Comparison of ENCODE assay signal across 8 cellular contexts in genomic region chr5:151123897-151124751, GRCh38. TPM values are rescaled to one million over a fixed set of nuclear protein-coding genes. Genes with fewer than 3 reads are reported as not detected.
DNase-seq lines count a peak whose midpoint lies in the region; ATAC-seq and TF ChIP-seq lines count a peak whose summit lies in the region.

No MANE protein-coding gene starts in this region.

- no peak overlapping the region for H3K9ac ChIP-seq in mammary epithelial cell (ENCODE audit: insufficient read depth, low read length)

- dilution Hi-C loops in mammary epithelial cell (cut with HindIII; ENCODE audit: low sequenced_read_pairs): no loop called here

- H3K9me3 Mint-ChIP-seq in MCF 10A (ENCODE audit: unreplicated experiment): no peaks in the 10 kb centered on the region

- no peak overlapping the region for H3K27ac ChIP-seq in mammary epithelial cell (ENCODE audit: insufficient read depth, low read depth, low read length)
- H3K27ac ChIP-seq in sigmoid colon: peak overlapping the region; percentile 43 to 67 (median 53)

- no peak overlapping the region for H2AFZ ChIP-seq in mammary epithelial cell (ENCODE audit: low read depth, low read length)

- no peak overlapping the region for H3K4me2 ChIP-seq in mammary epithelial cell (ENCODE audit: insufficient read depth, low read depth, low read length)

- POLR2A ChIA-PET in MCF 10A (lab: Yijun Ruan, JAX): no interaction called here

- DNase-seq in MCF 10A (ENCODE audit: unreplicated experiment) (peak; percentile 55), mammary epithelial cell (no peak), NCI-H345 treated with DMSO at 0.1 percent for 48 hours (lab: John Stamatoyannopoulos, UW; ENCODE audit: unreplicated experiment) (peak; percentile 80), brain pericyte (ENCODE audit: low read depth, low spot score) (peak; percentile 46), sigmoid colon (peak; percentile 82), GM03348 (ENCODE audit: low spot score) (no peak), NCI-H226 (no peak)

- H4K20me1 ChIP-seq in mammary epithelial cell (ENCODE audit: insufficient read depth, low read length): no peaks in the 10 kb centered on the region

- H3K27me3 ChIP-seq in mammary epithelial cell (ENCODE audit: insufficient read depth, low read length) (no peaks in the 10 kb centered on the region), sigmoid colon (no peaks in the 10 kb centered on the region)

- no peaks in the 10 kb centered on the region for H3K36me3 ChIP-seq in mammary epithelial cell (ENCODE audit: insufficient read depth, low read length)
- peaks cover 58 to 98% (median 68%) of the 10 kb centered on the region in 4 donors for H3K36me3 ChIP-seq in sigmoid colon

- TF ChIP-seq EP300 in sigmoid colon (IDR thresholded peaks at IDR 0.05): no peak

- TF ChIP-seq CTCF in MCF 10A (IDR thresholded peaks at IDR 0.05; ENCODE audit: unreplicated experiment) (no peak), mammary epithelial cell (conservative IDR thresholded peaks at IDR 0.05 in 1 of 2, IDR thresholded peaks at IDR 0.05 in 1 of 2; ENCODE audit: extremely low read depth in 1 of 2, insufficient read depth in 1 of 2, low read depth in 1 of 2, low read length in 2 of 2) (no peak), sigmoid colon (IDR thresholded peaks at IDR 0.05) (no peak)

- no peaks in the 10 kb centered on the region for H3K4me1 ChIP-seq in mammary epithelial cell (ENCODE audit: insufficient read depth, low read length)
- peaks cover 0 to 21% (median 16%) of the 10 kb centered on the region in 4 donors for H3K4me1 ChIP-seq in sigmoid colon

- CTCF ChIA-PET in MCF 10A (lab: Yijun Ruan, JAX): interaction anchor here (0.5 to 29.6 kb wide), 20 partner anchors 8 to 1391 kb away, joined by 3 to 1587 read pairs (median 22); partner anchors contain the start of gene TNIP1
- CTCF ChIA-PET in mammary epithelial cell (lab: Charles Lee; ENCODE audit: low non-redundant PET): interaction anchor here (2.4 kb wide), 1 partner anchor 192 kb away, joined by 13 read pairs; no protein-coding TSS in a partner anchor

- intact Hi-C loops in MCF 10A (cut with micrococcal nuclease): loop anchor here (10.0 kb wide), 3 partner anchors 401 to 621 kb away; no protein-coding TSS in a partner anchor
- intact Hi-C loops in mammary epithelial cell (cut with micrococcal nuclease): no loop called here
- intact Hi-C loops in sigmoid colon (cut with DNase I): loop anchor here (10.0 kb wide), 1 partner anchor 191 kb away; no protein-coding TSS in a partner anchor

- H3K4me3 Mint-ChIP-seq in MCF 10A (ENCODE audit: unreplicated experiment): no peak overlapping the region

- H3K4me3 ChIP-seq in mammary epithelial cell (replicated peaks in 1 of 3; ENCODE audit: insufficient read depth in 1 of 3, low read depth in 2 of 3, low read length in 3 of 3) (no peak overlapping the region), sigmoid colon (no peak overlapping the region)

- H3K27ac Mint-ChIP-seq in MCF 10A (ENCODE audit: low read depth, unreplicated experiment): no peak overlapping the region

- WGBS in mammary epithelial cell (ENCODE audit: low coverage, missing lambda C conversion rate): 74% methylated on average over 16 of the region's 17 CpGs
- 60 to 74% methylated on average over 17 of the region's 17 CpGs for WGBS in sigmoid colon, 2 donors

- TF ChIP-seq POLR2A in sigmoid colon (IDR thresholded peaks at IDR 0.05): no peak

- peak; percentile 87 for ATAC-seq in HG02852 (IDR thresholded peaks at IDR 0.05; ENCODE audit: unreplicated experiment)

- no peaks in the 10 kb centered on the region for H3K9me3 ChIP-seq in mammary epithelial cell (replicated peaks; ENCODE audit: insufficient read depth, low read length)
- no peaks in the 10 kb centered on the region for H3K9me3 ChIP-seq in sigmoid colon

- peaks cover 21% of the 10 kb centered on the region for H3K27me3 Mint-ChIP-seq in MCF 10A (ENCODE audit: insufficient read depth, unreplicated experiment)

- in situ Hi-C loops in mammary epithelial cell (cut with MboI; ENCODE audit: low sequenced_read_pairs in 2 of 2): loop anchor here in 1 of 2 donors (5.0 kb wide), 1 partner anchor 38 kb away; no protein-coding TSS in a partner anchor

- H3K4me1 Mint-ChIP-seq in MCF 10A (ENCODE audit: insufficient read depth, unreplicated experiment): peaks cover 12% of the 10 kb centered on the region

- H3K36me3 Mint-ChIP-seq in MCF 10A (ENCODE audit: insufficient read depth, unreplicated experiment): no peaks in the 10 kb centered on the region

- no peaks in the 10 kb centered on the region for H3K79me2 ChIP-seq in mammary epithelial cell (ENCODE audit: insufficient read depth, low read length)

- BruUV-seq in MCF 10A (replicated peaks; lab: Mats Ljungman, UMichigan) (no TSS peak), mammary epithelial cell (replicated peaks; lab: Mats Ljungman, UMichigan) (no TSS peak)

RNA-seq across cellular contexts. Expression of gene ANXA6, which starts 33.5 kb away (rescaled TPM):
- 2.6 TPM in 2 replicates for total RNA-seq in MCF 10A (2022)
- total RNA-seq in mammary epithelial cell: 10 to 100 TPM in 1 of 2 donors, 1 to 10 TPM in 1; 9.6 to 32.5 TPM
- polyA plus RNA-seq in mammary epithelial cell: 59.7 TPM
- 109 TPM for polyA minus RNA-seq in mammary epithelial cell
- total RNA-seq in sigmoid colon: 100 to 1,000 TPM; 233 to 333 (median 259) TPM
- polyA plus RNA-seq in sigmoid colon: 100 to 1,000 TPM in 1 of 3 donors, 10 to 100 TPM in 2; 22.9 to 121 (median 45.0) TPM

RNA-seq across cellular contexts. Expression of gene TNIP1, which starts 43.3 kb away (rescaled TPM):
- 246 and 342 TPM in 2 replicates for total RNA-seq in MCF 10A (2022)
- total RNA-seq in mammary epithelial cell: 100 to 1,000 TPM in 1 of 2 donors, 10 to 100 TPM in 1; 74.3 to 247 TPM
- polyA plus RNA-seq in mammary epithelial cell: 118 TPM
- polyA minus RNA-seq in mammary epithelial cell: 137 TPM
- 10 to 100 TPM; 55.1 to 73.1 (median 62.8) TPM for total RNA-seq in sigmoid colon
- polyA plus RNA-seq in sigmoid colon: 100 to 1,000 TPM; 153 to 210 (median 195) TPM

Comparison
In these comparisons a context has a peak if more than half of its experiments do, and no peak if none do; other contexts are left out.
1. DNase-seq: peak in MCF 10A (single experiment), NCI-H345 treated with DMSO at 0.1 percent for 48 hours (single experiment), brain pericyte (single experiment) and sigmoid colon (single experiment); none in mammary epithelial cell (single experiment), GM03348 (single experiment) and NCI-H226 (single experiment).
2. RNA of gene ANXA6, which starts 33.5 kb away (total RNA-seq): 233 to 333 TPM in sigmoid colon; 9.6 to 32.5 TPM in mammary epithelial cell and 2.6 TPM in MCF 10A; every median in the first group is over 4 times any median in the second.